ENCODE assay signal across 11 cellular contexts in genomic region chr18:25737710-25738251, GRCh38.
DNase-seq lines count a peak whose midpoint lies in the region; ATAC-seq, FAIRE-seq and TF ChIP-seq lines count a peak whose summit lies in the region.
"Had no signal": no experiment of that assay in that cellular context is flagged by ENCODE, and none has a peak within 500 bp of the region (broad histone marks: within the 10 kb centered on the region; RNA-seq: fewer than 3 reads in every experiment).

No MANE protein-coding gene starts in this region.

- H4K20me1 ChIP-seq in osteoblast (ENCODE audit: insufficient read depth, low read length): no peaks in the 10 kb centered on the region

- no peak for TF ChIP-seq CTCF in epithelial cell of proximal tubule (conservative IDR thresholded peaks at IDR 0.05; ENCODE audit: low read depth, low read length)
- no peak for TF ChIP-seq CTCF in osteoblast (IDR thresholded peaks at IDR 0.05; ENCODE audit: extremely low read depth, low read depth, low read length)

- H3K79me2 ChIP-seq in osteoblast (ENCODE audit: insufficient read depth, low read length): no peaks in the 10 kb centered on the region

- no peak for ATAC-seq in HG03135 (IDR thresholded peaks at IDR 0.05; ENCODE audit: unreplicated experiment)
- ATAC-seq in HG02973 (IDR thresholded peaks at IDR 0.05; ENCODE audit: unreplicated experiment): no peak

- no peaks in the 10 kb centered on the region for H3K36me3 ChIP-seq in osteoblast (ENCODE audit: insufficient read depth, low read length)

- H3K27me3 ChIP-seq in osteoblast (ENCODE audit: insufficient read depth, low read length): no peaks in the 10 kb centered on the region

- TF ChIP-seq POLR2A in H54 (IDR thresholded peaks at IDR 0.05; ENCODE audit: low read depth, low read length): no peak

- no peak overlapping the region for H3K4me2 ChIP-seq in osteoblast (ENCODE audit: insufficient read depth, low read length)

- H3K9me3 ChIP-seq in osteoblast (ENCODE audit: low read depth, low read length): no peaks in the 10 kb centered on the region

- peaks cover 6% of the 10 kb centered on the region for H3K4me1 ChIP-seq in osteoblast (ENCODE audit: insufficient read depth, low read length)

- peak; percentile 79 for DNase-seq in COLO829 (ENCODE audit: low spot score)
- DNase-seq in RCC 7860 (ENCODE audit: low spot score): peak; percentile 85
- DNase-seq in epithelial cell of proximal tubule (ENCODE audit: low read depth): peak; percentile 75
- DNase-seq in osteoblast (ENCODE audit: insufficient read length, low spot score, missing footprints): peak; percentile 43
- no peak for DNase-seq in stimulated activated CD4-positive, alpha-beta T cell treated with anti-CD3 and anti-CD28 coated beads, Interleukin-2, amount 100 ng/mL, for 24 hours
- DNase-seq in H54 (ENCODE audit: insufficient read length, low spot score): no peak
- DNase-seq: effector memory CD4-positive, alpha-beta T cell had no signal

- no peak overlapping the region for H2AFZ ChIP-seq in osteoblast (ENCODE audit: low read length)

- H3K27ac ChIP-seq in osteoblast (ENCODE audit: low read depth, low read length): no peak overlapping the region

- peak; percentile 78 for FAIRE-seq in RCC 7860 (lab: Jason Lieb, UNC)
- no peak for FAIRE-seq in H54 (lab: Jason Lieb, UNC)
- FAIRE-seq: GM12892, islet of Langerhans had no signal

- H3K4me3 ChIP-seq in epithelial cell of proximal tubule (ENCODE audit: low read depth, low read length): no peak overlapping the region
- H3K4me3 ChIP-seq in osteoblast (ENCODE audit: insufficient read depth, low read length): no peak overlapping the region

Comparison
In these comparisons a context has a peak if more than half of its experiments do, and no peak if none do; other contexts are left out.
1. DNase-seq: peak in COLO829 (single experiment), RCC 7860 (single experiment), epithelial cell of proximal tubule (single experiment) and osteoblast (single experiment); none in stimulated activated CD4-positive, alpha-beta T cell treated with anti-CD3 and anti-CD28 coated beads, Interleukin-2, amount 100 ng/mL, for 24 hours (0 of 2) and H54 (single experiment).